ENCODE assay signal across 6 cellular contexts in the genomic region with DNA sequence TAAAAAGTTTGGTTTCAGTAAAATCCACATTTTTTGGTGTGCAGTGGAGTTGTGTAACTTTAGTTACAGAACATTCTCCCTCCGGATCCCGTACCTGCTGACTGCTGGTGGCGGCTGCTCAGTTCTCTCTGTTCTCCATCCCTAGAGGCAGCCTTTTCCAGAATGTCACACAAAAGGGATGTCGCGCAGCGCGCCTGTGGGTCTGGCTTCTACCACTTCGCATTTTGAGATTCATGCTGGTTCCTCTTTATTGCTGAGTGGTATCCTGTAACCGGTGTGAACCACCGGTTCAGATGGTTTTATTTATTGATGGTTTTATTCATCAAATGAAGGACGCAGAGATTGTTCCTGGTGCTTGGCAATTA.
A peak's percentile ranks its signal among the peaks of the same experiment; 100 is the strongest.
DNase-seq lines count a peak whose midpoint lies in the region; ATAC-seq and TF ChIP-seq lines count a peak whose summit lies in the region.

No MANE protein-coding gene starts in this region.

- peak overlapping the region; percentile 44; the same call in 1 of the 2 replicates for H3K4me3 ChIP-seq in iPS DF 6.9 (ENCODE audit: low read length)

- H3K9me3 ChIP-seq in iPS DF 6.9 (ENCODE audit: control insufficient read depth, insufficient read depth, low read length): no peaks in the 10 kb centered on the region

- ATAC-seq in GM18505 (IDR thresholded peaks at IDR 0.05; ENCODE audit: unreplicated experiment): no peak
- ATAC-seq in HG02840 (IDR thresholded peaks at IDR 0.05; ENCODE audit: low FRiP score, unreplicated experiment): no peak

- H3K27me3 ChIP-seq in iPS DF 6.9 (ENCODE audit: control insufficient read depth, insufficient read depth, low read length): no peaks in the 10 kb centered on the region

- no peak overlapping the region for H3K27ac ChIP-seq in iPS DF 6.9 (ENCODE audit: low read length)

- H3K36me3 ChIP-seq in iPS DF 6.9 (ENCODE audit: control insufficient read depth, insufficient read depth, low read length): peaks cover 5% of the 10 kb centered on the region; the same call in 1 of the 2 replicates

- DNase-seq in CD1c-positive myeloid dendritic cell (ENCODE audit: extremely low spot score): peak; percentile 76
- peak; percentile 63 for DNase-seq in NCI-H748 (lab: John Stamatoyannopoulos, UW; ENCODE audit: unreplicated experiment)
- DNase-seq in iPS DF 6.9 (ENCODE audit: low read depth, low spot score): no peak
- no peak for DNase-seq in germinal center (ENCODE audit: low spot score)

- H3K4me1 ChIP-seq in iPS DF 6.9 (ENCODE audit: control insufficient read depth, insufficient read depth, low read length): peaks cover 7% of the 10 kb centered on the region

- no peak for TF ChIP-seq POLR2A in GM18505 (IDR thresholded peaks at IDR 0.05; ENCODE audit: borderline replicate concordance, extremely low read depth, insufficient read depth, insufficient read length)

- WGBS in iPS DF 6.9 (ENCODE audit: insufficient coverage, insufficient read length): no CpG with 5 or more reads among the region's 11 CpGs

Comparison
In these comparisons a context has a peak if more than half of its experiments do, and no peak if none do; other contexts are left out.
1. DNase-seq: peak in CD1c-positive myeloid dendritic cell (single experiment) and NCI-H748 (single experiment); none in iPS DF 6.9 (single experiment) and germinal center (single experiment).